Comparison of ENCODE assay signal across 9 cellular contexts in the genomic region with DNA sequence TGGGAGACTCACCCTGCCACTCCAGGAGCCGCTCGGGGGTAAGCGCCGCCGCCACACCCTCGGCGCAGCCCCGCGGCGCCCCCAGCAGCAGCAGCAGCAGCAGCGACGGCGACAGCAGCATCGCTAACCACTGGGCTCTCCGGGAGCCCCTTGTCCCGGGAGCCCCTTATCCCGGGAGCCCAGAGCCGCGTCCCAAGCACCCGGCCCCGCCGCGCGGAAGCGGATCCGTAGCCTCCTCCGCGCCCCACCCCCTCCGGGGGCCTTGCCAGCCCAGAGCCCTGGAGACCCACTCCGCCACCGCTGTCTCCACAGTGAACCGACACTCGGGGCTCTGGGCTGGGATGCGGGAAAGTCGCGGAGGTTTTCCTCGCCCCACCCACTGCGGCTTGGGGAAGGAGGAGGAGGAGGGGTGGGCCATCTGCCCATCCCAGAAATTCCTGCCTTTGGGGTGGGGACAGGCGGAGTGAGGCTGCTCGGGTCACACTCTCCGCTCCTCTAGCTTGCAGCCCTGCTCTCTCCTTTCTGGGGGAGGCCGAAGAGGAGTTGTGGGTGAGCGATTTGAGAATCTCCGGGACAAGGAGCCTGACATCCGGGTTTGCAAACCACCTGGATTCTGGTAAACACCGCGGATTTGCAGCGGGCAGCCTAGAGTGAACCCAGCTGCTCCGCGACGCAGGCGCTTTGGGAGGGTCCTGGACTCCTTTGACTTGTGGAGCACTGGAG. TPM values are rescaled to one million over a fixed set of nuclear protein-coding genes. Genes with fewer than 3 reads are reported as not detected.
DNase-seq lines count a peak whose midpoint lies in the region; ATAC-seq and TF ChIP-seq lines count a peak whose summit lies in the region.
"Had no signal": no experiment of that assay in that cellular context is flagged by ENCODE, and none has a peak within 500 bp of the region (broad histone marks: within the 10 kb centered on the region; RNA-seq: fewer than 3 reads in every experiment).

A gene (minus strand): TSS at position 333 of the 723 bp plus-strand sequence. CDS start 212 bp downstream, at position 121.

- peak; percentile 59 for ATAC-seq in stimulated activated naive CD8-positive, alpha-beta T cell treated with anti-CD3 and anti-CD28 coated beads, Interleukin-15, amount 100 ng/mL, for 72 hours
- ATAC-seq in HG02678 (IDR thresholded peaks at IDR 0.05; ENCODE audit: unreplicated experiment): no peak

- H3K36me3 ChIP-seq in liver (ENCODE audit: control insufficient read depth in 4 of 4, insufficient read depth in 3 of 4, low read depth in 1 of 4, low read length in 3 of 4): no peaks in the 10 kb centered on the region

- TF ChIP-seq CTCF in liver (IDR thresholded peaks at IDR 0.05; ENCODE audit: low read depth, low read length, missing input control): no peak

- no peak within 1 kb of the TSS for H3K9ac ChIP-seq in liver (ENCODE audit: low read depth in 1 of 2, low read length in 2 of 2)

- H3K9me3 Mint-ChIP-seq in stimulated activated naive CD8-positive, alpha-beta T cell treated with anti-CD3 and anti-CD28 coated beads, Interleukin-15, amount 100 ng/mL, for 72 hours: no peaks in the 10 kb centered on the region

- no peak within 1 kb of the TSS for H3K27ac Mint-ChIP-seq in stimulated activated naive CD8-positive, alpha-beta T cell treated with anti-CD3 and anti-CD28 coated beads, Interleukin-15, amount 100 ng/mL, for 72 hours

- DNase-seq in CD1c-positive myeloid dendritic cell (ENCODE audit: extremely low spot score) (peak; percentile 17), NCI-H2227 (lab: John Stamatoyannopoulos, UW; ENCODE audit: unreplicated experiment) (peak; percentile 71), dermis blood vessel endothelial cell (peak; percentile 41), GOT3 (lab: John Stamatoyannopoulos, UW) (no peak), Ammon's horn (ENCODE audit: low spot score) (no peak)
- DNase-seq in stimulated activated naive CD8-positive, alpha-beta T cell treated with anti-CD3 and anti-CD28 coated beads, Interleukin-15, amount 100 ng/mL, for 72 hours: peak; percentile 10 to 15

- H3K4me1 ChIP-seq in liver (ENCODE audit: control insufficient read depth in 4 of 4, insufficient read depth in 4 of 4, low read length in 3 of 4): peaks cover 0 to 8% (median 4%) of the 10 kb centered on the region in 4 donors

- no peak for TF ChIP-seq RAD21 in liver (IDR thresholded peaks at IDR 0.05)

- 3% methylated on average over 52 of the region's 52 CpGs for WGBS in liver

- peaks cover 81% of the 10 kb centered on the region for H3K27me3 Mint-ChIP-seq in stimulated activated naive CD8-positive, alpha-beta T cell treated with anti-CD3 and anti-CD28 coated beads, Interleukin-15, amount 100 ng/mL, for 72 hours

- H3K4me3 ChIP-seq in liver (ENCODE audit: low read depth in 1 of 3, low read length in 3 of 3): peak within 1 kb of the TSS; percentile 5 to 55 (median 47)

- peaks cover 0 to 15% (median 0%) of the 10 kb centered on the region in 4 donors for H3K27me3 ChIP-seq in liver (ENCODE audit: control insufficient read depth in 4 of 4, insufficient read depth in 4 of 4, low read length in 3 of 4)

- H3K9me3 ChIP-seq in liver (ENCODE audit: control insufficient read depth in 4 of 4, low read length in 3 of 4): peaks cover 0 to 4% (median 0%) of the 10 kb centered on the region in 4 donors

- peaks cover 11% of the 10 kb centered on the region for H3K4me1 Mint-ChIP-seq in stimulated activated naive CD8-positive, alpha-beta T cell treated with anti-CD3 and anti-CD28 coated beads, Interleukin-15, amount 100 ng/mL, for 72 hours

- peak within 1 kb of the TSS; percentile 65 to 83 for H3K4me3 Mint-ChIP-seq in stimulated activated naive CD8-positive, alpha-beta T cell treated with anti-CD3 and anti-CD28 coated beads, Interleukin-15, amount 100 ng/mL, for 72 hours

- H3K27ac ChIP-seq in liver (ENCODE audit: low read depth in 1 of 2, low read length in 2 of 2): no peak within 1 kb of the TSS
- H3K27ac ChIP-seq: epithelial cell of prostate had no signal

TF ChIP-seq in liver, 16 proteins besides CTCF, POLR2A, EP300 and RAD21:
- TF ChIP-seq SP1 (IDR thresholded peaks at IDR 0.05) (no peak), JUND (IDR thresholded peaks at IDR 0.05) (no peak), FOXA1 (IDR thresholded peaks at IDR 0.05) (no peak), HNF4G (IDR thresholded peaks at IDR 0.05) (no peak), TAF1 (conservative IDR thresholded peaks at IDR 0.05) (no peak)
- TF ChIP-seq, protein P1, sequence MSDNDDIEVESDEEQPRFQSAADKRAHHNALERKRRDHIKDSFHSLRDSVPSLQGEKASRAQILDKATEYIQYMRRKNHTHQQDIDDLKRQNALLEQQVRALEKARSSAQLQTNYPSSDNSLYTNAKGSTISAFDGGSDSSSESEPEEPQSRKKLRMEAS (IDR thresholded peaks at IDR 0.05): no peak
- TF ChIP-seq, protein P2, sequence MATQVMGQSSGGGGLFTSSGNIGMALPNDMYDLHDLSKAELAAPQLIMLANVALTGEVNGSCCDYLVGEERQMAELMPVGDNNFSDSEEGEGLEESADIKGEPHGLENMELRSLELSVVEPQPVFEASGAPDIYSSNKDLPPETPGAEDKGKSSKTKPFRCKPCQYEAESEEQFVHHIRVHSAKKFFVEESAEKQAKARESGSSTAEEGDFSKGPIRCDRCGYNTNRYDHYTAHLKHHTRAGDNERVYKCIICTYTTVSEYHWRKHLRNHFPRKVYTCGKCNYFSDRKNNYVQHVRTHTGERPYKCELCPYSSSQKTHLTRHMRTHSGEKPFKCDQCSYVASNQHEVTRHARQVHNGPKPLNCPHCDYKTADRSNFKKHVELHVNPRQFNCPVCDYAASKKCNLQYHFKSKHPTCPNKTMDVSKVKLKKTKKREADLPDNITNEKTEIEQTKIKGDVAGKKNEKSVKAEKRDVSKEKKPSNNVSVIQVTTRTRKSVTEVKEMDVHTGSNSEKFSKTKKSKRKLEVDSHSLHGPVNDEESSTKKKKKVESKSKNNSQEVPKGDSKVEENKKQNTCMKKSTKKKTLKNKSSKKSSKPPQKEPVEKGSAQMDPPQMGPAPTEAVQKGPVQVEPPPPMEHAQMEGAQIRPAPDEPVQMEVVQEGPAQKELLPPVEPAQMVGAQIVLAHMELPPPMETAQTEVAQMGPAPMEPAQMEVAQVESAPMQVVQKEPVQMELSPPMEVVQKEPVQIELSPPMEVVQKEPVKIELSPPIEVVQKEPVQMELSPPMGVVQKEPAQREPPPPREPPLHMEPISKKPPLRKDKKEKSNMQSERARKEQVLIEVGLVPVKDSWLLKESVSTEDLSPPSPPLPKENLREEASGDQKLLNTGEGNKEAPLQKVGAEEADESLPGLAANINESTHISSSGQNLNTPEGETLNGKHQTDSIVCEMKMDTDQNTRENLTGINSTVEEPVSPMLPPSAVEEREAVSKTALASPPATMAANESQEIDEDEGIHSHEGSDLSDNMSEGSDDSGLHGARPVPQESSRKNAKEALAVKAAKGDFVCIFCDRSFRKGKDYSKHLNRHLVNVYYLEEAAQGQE (IDR thresholded peaks at IDR 0.05): no peak
TF ChIP-seq in liver: peak in this region for 0.

RNA-seq across cellular contexts. Expression of the gene that starts here (rescaled TPM):
- total RNA-seq in dermis blood vessel endothelial cell (17.0 and 32.3 TPM in 2 replicates), liver (1 to 10 TPM in 1 of 2 donors, under 1 TPM in 1; 0.70 to 2.3 TPM)
- polyA plus RNA-seq in liver: under 1 TPM; 0.61 TPM

Comparison
In these comparisons a context has a peak if more than half of its experiments do, and no peak if none do; other contexts are left out.
1. DNase-seq: peak in CD1c-positive myeloid dendritic cell (single experiment), NCI-H2227 (single experiment), dermis blood vessel endothelial cell (single experiment) and stimulated activated naive CD8-positive, alpha-beta T cell treated with anti-CD3 and anti-CD28 coated beads, Interleukin-15, amount 100 ng/mL, for 72 hours (2 of 2); none in GOT3 (single experiment) and Ammon's horn (single experiment).